In genomic region chr3:8648873-8649741, GRCh38 we compare ENCODE assay signal across 21 cellular contexts. TPM values are rescaled to one million over a fixed set of nuclear protein-coding genes. Genes with fewer than 3 reads are reported as not detected.
DNase-seq lines count a peak whose midpoint lies in the region; TF ChIP-seq lines count a peak whose summit lies in the region.
"Had no signal": no experiment of that assay in that cellular context is flagged by ENCODE, and none has a peak within 500 bp of the region (broad histone marks: within the 10 kb centered on the region; RNA-seq: fewer than 3 reads in every experiment).

No MANE protein-coding gene starts in this region.

- H3K9me2 ChIP-seq in hepatocyte (replicated peaks; ENCODE audit: insufficient read depth) = no peaks in the 10 kb centered on the region

- CTCF ChIA-PET in HEK293 (lab: Yijun Ruan, JAX) = interaction anchor here (0.5 to 1.2 kb wide), 3 partner anchors 15 to 293 kb away, joined by 3 to 5 read pairs (median 4); no protein-coding TSS in a partner anchor

- H3K27ac ChIP-seq in BLaER1 (peak overlapping the region; percentile 30; the same call in 1 of the 2 replicates), HEK293 (ENCODE audit: extremely low read depth, low read depth, low read length) (no peak overlapping the region), hepatocyte (peak overlapping the region; percentile 82)
- no peak overlapping the region for H3K27ac ChIP-seq in effector memory CD4-positive, alpha-beta T cell (ENCODE audit: insufficient read depth, low read length, poor library complexity, severe bottlenecking)
- H3K27ac ChIP-seq: SJCRH30 had no signal

- H3K27ac Mint-ChIP-seq in progenitor cell of endocrine pancreas = peak overlapping the region; percentile 29
- H3K27ac Mint-ChIP-seq: CD8-positive, alpha-beta T cell had no signal

- DNase-seq in hepatocyte (ENCODE audit: low spot score) (no peak), progenitor cell of endocrine pancreas (ENCODE audit: low spot score, unreplicated experiment) (no peak), COLO668 (lab: John Stamatoyannopoulos, UW; ENCODE audit: unreplicated experiment) (no peak), GF-D8 (lab: John Stamatoyannopoulos, UW) (no peak)
- no peak for DNase-seq in effector memory CD4-positive, alpha-beta T cell
- DNase-seq: C1 segment of cervical spinal cord; CD8-positive, alpha-beta T cell; DMS153; DND-41; Karpas-422; MV-4-11; NCI-H1105; NCI-H1436 treated with DMSO at 0.1 percent for 48 hours; NCI-H187 treated with DMSO at 0.1 percent for 48 hours; NCI-H2171 treated with DMSO at 0.1 percent for 48 hours; NCI-H345; NCI-H524; NCI-H774; SJCRH30 had no signal

- peaks cover under 1% of the 10 kb centered on the region for H3K9me3 Mint-ChIP-seq in progenitor cell of endocrine pancreas (ENCODE audit: low read depth)
- H3K9me3 Mint-ChIP-seq: CD8-positive, alpha-beta T cell had no signal

- H3K27me3 ChIP-seq in BLaER1 (no peaks in the 10 kb centered on the region), hepatocyte (no peaks in the 10 kb centered on the region)
- H3K27me3 ChIP-seq in effector memory CD4-positive, alpha-beta T cell (replicated peaks; ENCODE audit: control insufficient read depth, insufficient read depth, low read length, poor library complexity, severe bottlenecking) = no peaks in the 10 kb centered on the region
- H3K27me3 ChIP-seq: SJCRH30 had no signal

- H2AFZ ChIP-seq in hepatocyte = no peak overlapping the region

- POLR2A ChIA-PET in HEK293 (lab: Yijun Ruan, JAX) = no interaction called here

- WGBS in hepatocyte (ENCODE audit: low lambda C conversion rate, missing lambda C conversion rate) = 89% methylated on average over 12 of the region's 12 CpGs

- H3K4me3 ChIP-seq in BLaER1 (no peak overlapping the region), HEK293 (ENCODE audit: low read depth, low read length) (no peak overlapping the region), hepatocyte (no peak overlapping the region)
- H3K4me3 ChIP-seq in effector memory CD4-positive, alpha-beta T cell (ENCODE audit: insufficient read depth, low read depth, low read length, poor library complexity, severe bottlenecking) = no peak overlapping the region
- H3K4me3 ChIP-seq: SJCRH30 had no signal

- no peak overlapping the region for H3K4me2 ChIP-seq in BLaER1
- H3K4me2 ChIP-seq in hepatocyte = peak overlapping the region; percentile 17

- H3K9me3 ChIP-seq in BLaER1 = peaks cover 4% of the 10 kb centered on the region
- no peaks in the 10 kb centered on the region for H3K9me3 ChIP-seq in HEK293 (ENCODE audit: control insufficient read depth, insufficient read depth, low read depth, low read length)
- H3K9me3 ChIP-seq in hepatocyte (ENCODE audit: low read depth) = no peaks in the 10 kb centered on the region
- H3K9me3 ChIP-seq in effector memory CD4-positive, alpha-beta T cell (ENCODE audit: control insufficient read depth, low read length) = no peaks in the 10 kb centered on the region

- peaks cover 2% of the 10 kb centered on the region for H3K36me3 Mint-ChIP-seq in progenitor cell of endocrine pancreas (ENCODE audit: insufficient read depth)
- H3K36me3 Mint-ChIP-seq: CD8-positive, alpha-beta T cell had no signal

- peaks cover 23% of the 10 kb centered on the region for H3K4me1 Mint-ChIP-seq in progenitor cell of endocrine pancreas (ENCODE audit: low read depth)

- peaks cover 90% of the 10 kb centered on the region for H3K27me3 Mint-ChIP-seq in progenitor cell of endocrine pancreas

- no peak overlapping the region for H3K9ac ChIP-seq in BLaER1

- no peak overlapping the region for H3K4me3 Mint-ChIP-seq in progenitor cell of endocrine pancreas (ENCODE audit: low read depth)
- H3K4me3 Mint-ChIP-seq: CD8-positive, alpha-beta T cell had no signal

- peaks cover 48% of the 10 kb centered on the region for H3K4me1 ChIP-seq in BLaER1
- no peaks in the 10 kb centered on the region for H3K4me1 ChIP-seq in HEK293 (ENCODE audit: control insufficient read depth, insufficient read depth, low read length)
- peaks cover 48% of the 10 kb centered on the region for H3K4me1 ChIP-seq in hepatocyte (ENCODE audit: insufficient read depth)
- H3K4me1 ChIP-seq in effector memory CD4-positive, alpha-beta T cell (ENCODE audit: control insufficient read depth, insufficient read depth, low read length, poor library complexity, severe bottlenecking) = no peaks in the 10 kb centered on the region

- no peaks in the 10 kb centered on the region for H3K36me3 ChIP-seq in BLaER1
- no peaks in the 10 kb centered on the region for H3K36me3 ChIP-seq in HEK293 (ENCODE audit: control insufficient read depth in 2 of 2, insufficient read depth in 1 of 2, low read length in 2 of 2)
- no peaks in the 10 kb centered on the region for H3K36me3 ChIP-seq in hepatocyte (replicated peaks; ENCODE audit: insufficient read depth, low read depth)
- no peaks in the 10 kb centered on the region for H3K36me3 ChIP-seq in effector memory CD4-positive, alpha-beta T cell (ENCODE audit: control insufficient read depth, insufficient read depth, low read length)
- H3K36me3 ChIP-seq: SJCRH30 had no signal

- H4K20me1 ChIP-seq in BLaER1 = no peaks in the 10 kb centered on the region
- no peaks in the 10 kb centered on the region for H4K20me1 ChIP-seq in hepatocyte (ENCODE audit: insufficient read depth, poor library complexity, severe bottlenecking)

- H3K79me2 ChIP-seq in hepatocyte = peaks cover 5% of the 10 kb centered on the region

- TF ChIP-seq CTCF in HEK293 (tag by site-specific recombination; IDR thresholded peaks at IDR 0.05) (no peak), hepatocyte (IDR thresholded peaks at IDR 0.05; ENCODE audit: poor library complexity) (no peak), progenitor cell of endocrine pancreas (IDR thresholded peaks at IDR 0.05; ENCODE audit: unreplicated experiment) (no peak)

TF ChIP-seq in HEK293, 187 proteins besides CTCF, POLR2A, EP300 and RAD21:
- TF ChIP-seq EGR2 (tag by site-specific recombination; IDR thresholded peaks at IDR 0.05; ENCODE audit: low read depth) = 0 out of 2 replicates have a peak, but pooled peaks have one; percentile 25
- no peak for TF ChIP-seq ZNF792 (tag by site-specific recombination; IDR thresholded peaks at IDR 0.05)
- TF ChIP-seq ZNF140 (tag by site-specific recombination; IDR thresholded peaks at IDR 0.05) = no peak
TF ChIP-seq in HEK293: peak in this region for 1.

RNA-seq across cellular contexts. Expression of gene SSUH2, which starts 4.5 kb away (rescaled TPM):
- 17.6 and 19.7 TPM in 2 replicates for total RNA-seq in hepatocyte
- 21.3 and 21.6 TPM in 2 replicates for polyA plus RNA-seq in hepatocyte
- total RNA-seq in progenitor cell of endocrine pancreas = 0.57 and 0.62 TPM in 2 replicates
- total RNA-seq: CD8-positive, alpha-beta T cell had no signal

Comparison
In these comparisons a context has a peak if more than half of its experiments do, and no peak if none do; other contexts are left out.
1. H3K27ac ChIP-seq: peak in BLaER1 (single experiment) and hepatocyte (single experiment); none in HEK293 (single experiment) and effector memory CD4-positive, alpha-beta T cell (single experiment).
2. RNA of gene SSUH2, which starts 4.5 kb away (total RNA-seq): 17.6 to 19.7 TPM in hepatocyte; 0.57 to 0.62 TPM in progenitor cell of endocrine pancreas; every median in the first group is over 10 times any median in the second.